Comparison of ENCODE assay signal across 1 cellular context in genomic region chr18:8176105-8176504, GRCh38.
TF ChIP-seq lines count a peak whose summit lies in the region.

No MANE protein-coding gene starts in this region.

TF ChIP-seq in IMR-90, 13 proteins besides CTCF, POLR2A, EP300 and RAD21:
- TF ChIP-seq ELK1 (IDR thresholded peaks at IDR 0.05; ENCODE audit: borderline replicate concordance, low read depth, low read length) (no peak), USF2 (IDR thresholded peaks at IDR 0.05; ENCODE audit: low read depth, low read length) (no peak), FOS (IDR thresholded peaks at IDR 0.05; ENCODE audit: low read depth, low read length) (no peak), MAFK (IDR thresholded peaks at IDR 0.05; ENCODE audit: low read depth, low read length) (no peak), MAZ (IDR thresholded peaks at IDR 0.05; ENCODE audit: borderline replicate concordance, low read depth, low read length) (no peak), CEBPB (IDR thresholded peaks at IDR 0.05; ENCODE audit: low read depth, low read length) (no peak), SMC3 (IDR thresholded peaks at IDR 0.05; ENCODE audit: low read depth, low read length) (no peak), RCOR1 (IDR thresholded peaks at IDR 0.05; ENCODE audit: insufficient replicate concordance, low read length) (no peak), NFE2L2 (IDR thresholded peaks at IDR 0.05; ENCODE audit: low read depth, low read length) (no peak)
